Comparison of ENCODE assay signal across 11 cellular contexts in the genomic region with DNA sequence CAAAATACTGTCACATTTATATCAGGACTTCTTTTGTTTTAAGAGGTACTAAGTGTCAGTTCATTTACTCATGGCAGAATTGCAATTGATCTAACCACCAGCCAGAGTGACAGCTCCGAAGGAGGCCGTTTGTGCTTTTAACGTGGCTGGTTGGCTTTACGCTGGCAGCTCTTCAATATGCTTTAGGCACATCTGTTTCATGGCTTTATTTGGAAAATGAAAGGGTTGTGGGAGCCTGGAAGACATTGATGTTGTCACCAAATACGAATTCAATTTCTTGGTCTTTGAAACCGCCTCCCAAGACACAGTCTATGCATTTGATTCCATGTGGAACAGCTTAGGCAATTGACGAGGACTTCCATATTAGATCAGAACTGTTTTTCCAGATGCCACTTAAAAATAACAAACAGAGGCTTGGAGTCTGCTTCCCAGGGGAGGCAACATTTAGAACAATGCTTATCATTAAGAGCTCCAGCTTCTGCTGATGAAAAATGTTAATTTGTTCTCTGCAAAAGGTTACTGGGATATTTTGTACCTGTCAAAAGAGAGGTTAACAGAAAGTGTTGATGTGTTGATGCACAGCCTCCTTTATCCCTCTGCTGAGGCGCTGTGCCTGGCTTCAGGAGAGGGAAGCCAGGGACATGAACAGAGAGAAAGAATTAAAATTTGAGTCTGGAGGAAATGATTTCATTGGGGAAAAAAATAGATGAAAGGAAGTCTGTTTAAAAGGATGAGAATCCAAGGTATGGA.
DNase-seq lines count a peak whose midpoint lies in the region; ATAC-seq and TF ChIP-seq lines count a peak whose summit lies in the region.
"Had no signal": no experiment of that assay in that cellular context is flagged by ENCODE, and none has a peak within 500 bp of the region (broad histone marks: within the 10 kb centered on the region; RNA-seq: fewer than 3 reads in every experiment).

No MANE protein-coding gene starts in this region.

- H3K9me3 Mint-ChIP-seq in brain, result no peaks in the 10 kb centered on the region
- H3K9me3 Mint-ChIP-seq: activated T-cell treated with anti-CD3 and anti-CD28 coated beads, Interleukin-2, amount 50 U/mL, for 24 hours; natural killer cell; stimulated activated naive CD8-positive, alpha-beta T cell treated with anti-CD3 and anti-CD28 coated beads, Interleukin-15, Interleukin-2, amounts not matched to agents 100 ng/mL and 50 ng/mL, for 24 hours had no signal

- peak overlapping the region; percentile 71 to 83 for H3K27ac ChIP-seq in right atrium auricular region
- H3K27ac ChIP-seq in stomach smooth muscle (ENCODE audit: low read length), result peak overlapping the region; percentile 2

- no peaks in the 10 kb centered on the region for H3K9me3 ChIP-seq in right atrium auricular region
- no peaks in the 10 kb centered on the region for H3K9me3 ChIP-seq in stomach smooth muscle (ENCODE audit: control insufficient read depth in 2 of 2, low read length in 2 of 2)
- H3K9me3 ChIP-seq in mucosa of descending colon, result no peaks in the 10 kb centered on the region
- H3K9me3 ChIP-seq: MG63 had no signal

- H3K36me3 Mint-ChIP-seq in brain, result no peaks in the 10 kb centered on the region
- H3K36me3 Mint-ChIP-seq: natural killer cell had no signal

- H3K4me1 ChIP-seq in right atrium auricular region (peaks cover 0 to 44% of the 10 kb centered on the region in 2 donors), stomach smooth muscle (ENCODE audit: control insufficient read depth, insufficient read depth, low read length) (peaks cover 10% of the 10 kb centered on the region), mucosa of descending colon (ENCODE audit: low read depth) (no peaks in the 10 kb centered on the region)

- H3K27me3 ChIP-seq in right atrium auricular region (no peaks in the 10 kb centered on the region), stomach smooth muscle (ENCODE audit: control insufficient read depth in 1 of 2, insufficient read depth in 2 of 2, low read length in 2 of 2) (no peaks in the 10 kb centered on the region)
- H3K27me3 ChIP-seq: MG63 had no signal

- H3K4me3 Mint-ChIP-seq in brain, result peak overlapping the region in 4 of 5 experiments; percentile 31 to 70 (median 62)
- H3K4me3 Mint-ChIP-seq: activated T-cell treated with anti-CD3 and anti-CD28 coated beads, Interleukin-2, amount 50 U/mL, for 24 hours; natural killer cell; stimulated activated naive CD8-positive, alpha-beta T cell treated with anti-CD3 and anti-CD28 coated beads, Interleukin-15, Interleukin-2, amounts not matched to agents 100 ng/mL and 50 ng/mL, for 24 hours had no signal

- peak; percentile 74 for DNase-seq in HFF-Myc (ENCODE audit: extremely low read depth, low read depth)
- DNase-seq in right atrium auricular region (ENCODE audit: low spot score), result no peak
- DNase-seq in mucosa of descending colon, result no peak
- no peak for DNase-seq in activated naive CD4-positive, alpha-beta T cell (lab: John Stamatoyannopoulos, UW)
- no peak for DNase-seq in NCI-H1105 (lab: John Stamatoyannopoulos, UW)
- DNase-seq: activated T-cell treated with anti-CD3 and anti-CD28 coated beads, Interleukin-2, amount 50 U/mL, for 24 hours; natural killer cell had no signal

- no peaks in the 10 kb centered on the region for H3K36me3 ChIP-seq in right atrium auricular region
- no peaks in the 10 kb centered on the region for H3K36me3 ChIP-seq in stomach smooth muscle (ENCODE audit: control insufficient read depth in 2 of 2, insufficient read depth in 2 of 2, low read length in 2 of 2)
- no peaks in the 10 kb centered on the region for H3K36me3 ChIP-seq in mucosa of descending colon (ENCODE audit: low read depth)
- H3K36me3 ChIP-seq: MG63 had no signal

- H3K27me3 Mint-ChIP-seq in brain, result no peaks in the 10 kb centered on the region

- TF ChIP-seq CTCF in HFF-Myc (IDR thresholded peaks at IDR 0.05; ENCODE audit: low read depth, low read length, missing control alignments) (no peak), brain (conservative IDR thresholded peaks at IDR 0.05) (no peak), right atrium auricular region (IDR thresholded peaks at IDR 0.05) (no peak), mucosa of descending colon (IDR thresholded peaks at IDR 0.05) (no peak)

- H3K9ac ChIP-seq in stomach smooth muscle (ENCODE audit: low read length in 2 of 2), result no peak overlapping the region

- intact Hi-C loops in mucosa of descending colon (cut with DNase I, micrococcal nuclease), result no loop called here

- H3K27ac Mint-ChIP-seq in brain, result peak overlapping the region; percentile 60 to 97 (median 92)
- H3K27ac Mint-ChIP-seq: activated T-cell treated with anti-CD3 and anti-CD28 coated beads, Interleukin-2, amount 50 U/mL, for 24 hours; natural killer cell; stimulated activated naive CD8-positive, alpha-beta T cell treated with anti-CD3 and anti-CD28 coated beads, Interleukin-15, Interleukin-2, amounts not matched to agents 100 ng/mL and 50 ng/mL, for 24 hours had no signal

- peak overlapping the region; percentile 7; the same call in 1 of the 2 replicates for H3K4me3 ChIP-seq in HFF-Myc (replicated peaks; ENCODE audit: low read depth, low read length)
- H3K4me3 ChIP-seq in right atrium auricular region, result no peak overlapping the region
- no peak overlapping the region for H3K4me3 ChIP-seq in stomach smooth muscle (ENCODE audit: low read length in 2 of 2)
- H3K4me3 ChIP-seq in mucosa of descending colon, result no peak overlapping the region

- peaks cover 38% of the 10 kb centered on the region for H3K4me1 Mint-ChIP-seq in brain
- H3K4me1 Mint-ChIP-seq: natural killer cell had no signal

- ATAC-seq in mucosa of descending colon, result no peak
- ATAC-seq: natural killer cell had no signal
